In genomic region chr5:56478062-56478461, GRCh38 we compare ENCODE assay signal across 25 cellular contexts.
"Had no signal": no experiment of that assay in that cellular context is flagged by ENCODE, and none has a peak within 500 bp of the region (broad histone marks: within the 10 kb centered on the region; RNA-seq: fewer than 3 reads in every experiment).

No MANE protein-coding gene starts in this region.

- H3K4me3 ChIP-seq: adrenal gland, body of pancreas, colonic mucosa, gastrocnemius medialis, left lung, lower lobe of right lung, skin epidermis, thoracic aorta had no signal

- FAIRE-seq: islet of Langerhans, urothelium cell line had no signal

- H3K27ac ChIP-seq: adrenal gland, colonic mucosa, gastrocnemius medialis, left lung, lower lobe of right lung had no signal

- H3K36me3 ChIP-seq: adrenal gland, colonic mucosa, gastrocnemius medialis, left lung, lower lobe of right lung, thoracic aorta had no signal

- ATAC-seq: body of pancreas; gastrocnemius medialis; left lung; lower lobe of right lung; natural killer cell treated with Interleukin-12 subunit alpha and Interleukin-12 subunit beta and Interleukin-15 and Interleukin-18, amount 100 ng/mL, for 72 hours; sciatic nerve; stimulated activated naive CD8-positive, alpha-beta T cell treated with anti-CD3 and anti-CD28 coated beads, Interleukin-15, Interleukin-2, amounts not matched to agents 100 U/mL and 50 U/mL, for 24 hours had no signal

- H3K9me3 ChIP-seq: adrenal gland, body of pancreas, colonic mucosa, gastrocnemius medialis, left lung, lower lobe of right lung, thoracic aorta had no signal

- H3K27me3 ChIP-seq: adrenal gland, body of pancreas, colonic mucosa had no signal

- DNase-seq: activated CD4-positive, alpha-beta T cell treated with anti-CD3 and anti-CD28 coated beads, Interleukin-2, amount 50 U/mL, for 48 hours; activated CD4-positive, CD25-positive, alpha-beta regulatory T cell; activated CD8-positive, alpha-beta memory T cell treated with anti-CD3 and anti-CD28 coated beads for 24 hours; activated gamma-delta T cell treated with Interleukin-2 at 50 U/mL for 16 hours; adrenal gland; aorta; body of pancreas; cerebellar nuclear complex; colonic mucosa; effector CD8-positive, alpha-beta T cell; gastrocnemius medialis; glutamatergic neuron; left lung; lower lobe of right lung; mesendoderm; stimulated activated CD4-positive, alpha-beta T cell treated with anti-CD3 and anti-CD28 coated beads, Interleukin-12 subunit alpha, Interleukin-12 subunit beta, amount 100 ng/mL, for 4 hours; stimulated activated CD4-positive, alpha-beta T cell treated with anti-CD3 and anti-CD28 coated beads, Interleukin-4, amount 100 ng/mL, for 1 hour; stimulated activated naive CD8-positive, alpha-beta T cell treated with anti-CD3 and anti-CD28 coated beads, Interleukin-15, Interleukin-2, amounts not matched to agents 100 U/mL and 50 U/mL, for 24 hours; trophoblast cell had no signal

- H3K4me1 ChIP-seq: colonic mucosa had no signal
